In genomic region chr2:237143118-237143517, GRCh38 we compare ENCODE assay signal across 1 cellular context.
TF ChIP-seq lines count a peak whose summit lies in the region.

No MANE protein-coding gene starts in this region.

TF ChIP-seq in IMR-90, 13 proteins besides CTCF, POLR2A, EP300 and RAD21 (continued from another document):
- TF ChIP-seq ELK1 (IDR thresholded peaks at IDR 0.05; ENCODE audit: borderline replicate concordance, low read depth, low read length): no peak
- no peak for TF ChIP-seq MAZ (IDR thresholded peaks at IDR 0.05; ENCODE audit: borderline replicate concordance, low read depth, low read length)
- no peak for TF ChIP-seq USF2 (IDR thresholded peaks at IDR 0.05; ENCODE audit: low read depth, low read length)
- TF ChIP-seq MXI1 (IDR thresholded peaks at IDR 0.05; ENCODE audit: borderline replicate concordance, low read depth, low read length): no peak
